In genomic region chr4:77001907-77002306, GRCh38 we compare ENCODE assay signal across 9 cellular contexts. TPM values are rescaled to one million over a fixed set of nuclear protein-coding genes. Genes with fewer than 3 reads are reported as not detected.
DNase-seq lines count a peak whose midpoint lies in the region; ATAC-seq and TF ChIP-seq lines count a peak whose summit lies in the region.
"Had no signal": no experiment of that assay in that cellular context is flagged by ENCODE, and none has a peak within 500 bp of the region (broad histone marks: within the 10 kb centered on the region; RNA-seq: fewer than 3 reads in every experiment).

No MANE protein-coding gene starts in this region.

- H3K4me1 ChIP-seq in PC-9 (replicated peaks; ENCODE audit: insufficient read depth) (peaks cover 16% of the 10 kb centered on the region), esophagus (ENCODE audit: control insufficient read depth in 2 of 2, insufficient read depth in 2 of 2, low read length in 1 of 2) (peaks cover 0 to under 1% of the 10 kb centered on the region in 2 donors), stomach (peaks cover 0 to 22% (median 12%) of the 10 kb centered on the region in 4 donors)

- no peaks in the 10 kb centered on the region for H3K79me2 ChIP-seq in PC-9 (ENCODE audit: low read depth)

- H3F3A ChIP-seq in PC-9 (ENCODE audit: insufficient read depth, low read depth), result 0 out of 2 replicates have a peak, but pooled peaks cover 4% of the 10 kb centered on the region

- H3K27ac Mint-ChIP-seq in nephron, result peak overlapping the region; percentile 20 to 81 (median 37)
- H3K27ac Mint-ChIP-seq in natural killer cell treated with Interleukin-12 subunit alpha and Interleukin-12 subunit beta and Interleukin-15 and Interleukin-18, amount 100 ng/mL, for 72 hours, result no peak overlapping the region

- H4K20me1 ChIP-seq in PC-9 (ENCODE audit: insufficient read depth), result no peaks in the 10 kb centered on the region

- H3K36me3 ChIP-seq in PC-9 (ENCODE audit: low read depth) (no peaks in the 10 kb centered on the region), esophagus (ENCODE audit: control insufficient read depth in 2 of 2, insufficient read depth in 2 of 2, low read length in 1 of 2) (peaks cover 0 to 6% of the 10 kb centered on the region in 2 donors), stomach (peaks cover 7 to 51% (median 49%) of the 10 kb centered on the region in 4 donors)

- WGBS in esophagus, 2 donors, result 13 to 33% methylated on average over 1 of the region's 1 CpG
- WGBS in stomach, 5 donors, result 36 to 61% (median 52%) methylated on average over 1 of the region's 1 CpG

- H3K27me3 ChIP-seq in PC-9 (ENCODE audit: insufficient read depth, low read depth), result no peaks in the 10 kb centered on the region
- no peaks in the 10 kb centered on the region for H3K27me3 ChIP-seq in esophagus (ENCODE audit: control insufficient read depth in 1 of 2, insufficient read depth in 2 of 2, low read length in 2 of 2)
- H3K27me3 ChIP-seq in stomach, result no peaks in the 10 kb centered on the region
- H3K27me3 ChIP-seq: heart left ventricle had no signal

- H3K4me1 Mint-ChIP-seq in nephron, result peaks cover 32% of the 10 kb centered on the region
- H3K4me1 Mint-ChIP-seq in natural killer cell treated with Interleukin-12 subunit alpha and Interleukin-12 subunit beta and Interleukin-15 and Interleukin-18, amount 100 ng/mL, for 72 hours (ENCODE audit: low read depth in 2 of 2), result peaks cover 10 to 12% of the 10 kb centered on the region in 2 donors

- no peak for TF ChIP-seq CTCF in PC-9 (conservative IDR thresholded peaks at IDR 0.05)
- no peak for TF ChIP-seq CTCF in nephron (IDR thresholded peaks at IDR 0.05; ENCODE audit: unreplicated experiment in 3 of 3)
- no peak for TF ChIP-seq CTCF in stomach (IDR thresholded peaks at IDR 0.05)

- intact Hi-C loops in PC-9 (cut with micrococcal nuclease; ENCODE audit: unreplicated experiment), result no loop called here
- intact Hi-C loops in stomach (cut with DNase I; ENCODE audit: low total_unique reads), result no loop called here

- H3K4me2 ChIP-seq in PC-9, result peak overlapping the region; percentile 31; the same call in 1 of the 2 replicates

- CTCF ChIA-PET in PC-9 (lab: Charles Lee), result no interaction called here

- BruUV-seq in PC-9 (replicated peaks; lab: Mats Ljungman, UMichigan), result no TSS peak

- H3K9me2 ChIP-seq in PC-9 (ENCODE audit: insufficient read depth), result no peaks in the 10 kb centered on the region

- no peaks in the 10 kb centered on the region for H3K27me3 Mint-ChIP-seq in nephron (ENCODE audit: low read depth)
- H3K27me3 Mint-ChIP-seq in natural killer cell treated with Interleukin-12 subunit alpha and Interleukin-12 subunit beta and Interleukin-15 and Interleukin-18, amount 100 ng/mL, for 72 hours, result no peaks in the 10 kb centered on the region

- peak overlapping the region; percentile 44; the same call in 1 of the 2 replicates for H3K27ac ChIP-seq in PC-9
- H3K27ac ChIP-seq in esophagus (ENCODE audit: low read depth in 2 of 2, low read length in 1 of 2), result peak overlapping the region; percentile 69 to 79
- peak overlapping the region in 2 of 5 donors; percentile 36 for H3K27ac ChIP-seq in stomach

- H2AFZ ChIP-seq in PC-9, result no peak overlapping the region

- H3K36me3 Mint-ChIP-seq in nephron (ENCODE audit: low read depth), result peaks cover 84% of the 10 kb centered on the region
- no peaks in the 10 kb centered on the region for H3K36me3 Mint-ChIP-seq in natural killer cell treated with Interleukin-12 subunit alpha and Interleukin-12 subunit beta and Interleukin-15 and Interleukin-18, amount 100 ng/mL, for 72 hours

- H3K9me3 Mint-ChIP-seq in nephron, result no peaks in the 10 kb centered on the region
- H3K9me3 Mint-ChIP-seq in natural killer cell treated with Interleukin-12 subunit alpha and Interleukin-12 subunit beta and Interleukin-15 and Interleukin-18, amount 100 ng/mL, for 72 hours, result no peaks in the 10 kb centered on the region

- H3K4me3 Mint-ChIP-seq in nephron, result no peak overlapping the region
- no peak overlapping the region for H3K4me3 Mint-ChIP-seq in natural killer cell treated with Interleukin-12 subunit alpha and Interleukin-12 subunit beta and Interleukin-15 and Interleukin-18, amount 100 ng/mL, for 72 hours

- no peak for TF ChIP-seq POLR2A in stomach (IDR thresholded peaks at IDR 0.05)

- DNase-seq in GDM1 (lab: John Stamatoyannopoulos, UW) (peak; percentile 9), PC-9 (peak in 1 of 2 experiments; percentile 48), stomach (no peak), GM19238 (ENCODE audit: insufficient read length, low spot score) (no peak)
- DNase-seq in natural killer cell treated with Interleukin-12 subunit alpha and Interleukin-12 subunit beta and Interleukin-15 and Interleukin-18, amount 100 ng/mL, for 72 hours (ENCODE audit: low spot score), result no peak
- DNase-seq: heart left ventricle had no signal

- H3K4me3 ChIP-seq in PC-9 (no peak overlapping the region), esophagus (ENCODE audit: low read depth in 1 of 2, low read length in 2 of 2) (no peak overlapping the region), stomach (no peak overlapping the region)
- H3K4me3 ChIP-seq: heart left ventricle had no signal

- POLR2A ChIA-PET in PC-9 (lab: Charles Lee; ENCODE audit: unreplicated experiment), result no interaction called here

- H3K9me3 ChIP-seq in PC-9 (ENCODE audit: insufficient read depth, low read depth) (no peaks in the 10 kb centered on the region), esophagus (ENCODE audit: control insufficient read depth in 2 of 2, insufficient read depth in 1 of 2, low read depth in 1 of 2, low read length in 1 of 2) (no peaks in the 10 kb centered on the region), stomach (no peaks in the 10 kb centered on the region)

- ATAC-seq in HG02763 (IDR thresholded peaks at IDR 0.05; ENCODE audit: unreplicated experiment), result no peak
- no peak for ATAC-seq in natural killer cell treated with Interleukin-12 subunit alpha and Interleukin-12 subunit beta and Interleukin-15 and Interleukin-18, amount 100 ng/mL, for 72 hours

- TF ChIP-seq EP300 in stomach (IDR thresholded peaks at IDR 0.05), result no peak

RNA-seq across cellular contexts. Expression of gene SEPTIN11, which starts 52.4 kb away (rescaled TPM):
- total RNA-seq in PC-9 (2021) (38.8 and 48.1 TPM in 2 replicates), stomach (100 to 1,000 TPM in 3 of 5 donors, 10 to 100 TPM in 2; 29.0 to 298 (median 201) TPM)
- polyA plus RNA-seq in esophagus (1 to 10 TPM; 7.4 to 9.5 TPM), stomach (10 to 100 TPM in 2 of 3 donors, 1 to 10 TPM in 1; 9.3 to 45.8 (median 43.3) TPM)
- total RNA-seq in natural killer cell treated with Interleukin-12 subunit alpha and Interleukin-12 subunit beta and Interleukin-15 and Interleukin-18, amount 100 ng/mL, for 72 hours, result 10 to 100 TPM; 60.3 to 88.9 TPM

Comparison
In these comparisons a context has a peak if more than half of its experiments do, and no peak if none do; other contexts are left out.
1. H3K27ac Mint-ChIP-seq: peak in nephron (3 of 3); none in natural killer cell treated with Interleukin-12 subunit alpha and Interleukin-12 subunit beta and Interleukin-15 and Interleukin-18, amount 100 ng/mL, for 72 hours (0 of 2).